In genomic region chr5:80246995-80247729, GRCh38 we compare ENCODE assay signal across 8 cellular contexts. TPM values are rescaled to one million over a fixed set of nuclear protein-coding genes. Genes with fewer than 3 reads are reported as not detected.
A peak's percentile ranks its signal among the peaks of the same experiment; 100 is the strongest.
DNase-seq lines count a peak whose midpoint lies in the region; ATAC-seq, FAIRE-seq and TF ChIP-seq lines count a peak whose summit lies in the region.

No MANE protein-coding gene starts in this region.

- no peaks in the 10 kb centered on the region for H3K27me3 ChIP-seq in GM12878 (replicated peaks in 1 of 2; ENCODE audit: control insufficient read depth in 2 of 2, insufficient read depth in 2 of 2, low read length in 1 of 2)

- RAD21 ChIA-PET in GM12878 (lab: Charles Lee; ENCODE audit: unreplicated experiment), result interaction anchor here (0.6 to 4.8 kb wide), 17 partner anchors 8 to 1590 kb away, joined by 3 to 48 read pairs (median 4); partner anchors contain the start of gene SERINC5

- no peak for FAIRE-seq in GM12878 (lab: Jason Lieb, UNC)

- 31% methylated on average over 6 of the region's 6 CpGs for WGBS in GM12878 (ENCODE audit: insufficient coverage, insufficient replicate concordance, low lambda C conversion rate, missing lambda C conversion rate)

- TF ChIP-seq CTCF in C4-2B (conservative IDR thresholded peaks at IDR 0.05), result no peak
- no peak for TF ChIP-seq CTCF in GM12878 (IDR thresholded peaks at IDR 0.05 in 2 of 3, conservative IDR thresholded peaks at IDR 0.05 in 1 of 3; ENCODE audit: control insufficient read depth in 2 of 3, extremely low read depth in 1 of 3, insufficient read depth in 1 of 3, low read depth in 3 of 3, low read length in 3 of 3)

- peak overlapping the region; percentile 97 for H3K27ac ChIP-seq in C4-2B
- peak overlapping the region; percentile 93 for H3K27ac ChIP-seq in SK-N-MC
- peak overlapping the region; percentile 42 for H3K27ac ChIP-seq in GM12878 (ENCODE audit: control insufficient read depth, insufficient read depth)

- no peak for DNase-seq in SK-N-MC (ENCODE audit: low read depth, low spot score)
- DNase-seq in GM12878 (ENCODE audit: low read depth, low spot score), result peak; percentile 44
- DNase-seq in iPS-NIHi7 (ENCODE audit: extremely low spot score), result peak; percentile 72
- peak; percentile 52 for DNase-seq in stimulated activated CD8-positive, alpha-beta memory T cell treated with anti-CD3 and anti-CD28 coated beads, Interleukin-4, amount 100 ng/mL, for 48 hours
- no peak for DNase-seq in NCI-H1694 treated with DMSO at 0.1 percent for 48 hours (lab: John Stamatoyannopoulos, UW)

- H3K36me3 ChIP-seq in SK-N-MC (ENCODE audit: insufficient read depth, low read length) (no peaks in the 10 kb centered on the region), GM12878 (ENCODE audit: control insufficient read depth in 2 of 2, insufficient read depth in 2 of 2, low read length in 1 of 2) (no peaks in the 10 kb centered on the region)

- POLR2A ChIA-PET in GM12878 (lab: Charles Lee), result interaction anchor here (0.5 to 7.1 kb wide), 7 partner anchors 9 to 383 kb away, joined by 3 to 93 read pairs (median 8); partner anchors contain the start of gene SERINC5

- peaks cover 9% of the 10 kb centered on the region; the same call in 1 of the 2 replicates for H3K9me3 ChIP-seq in SK-N-MC (ENCODE audit: low read depth, low read length)
- peaks cover 12% of the 10 kb centered on the region for H3K9me3 ChIP-seq in GM12878 (replicated peaks; ENCODE audit: control insufficient read depth, insufficient read depth, low read length)

- H3K4me3 ChIP-seq in SK-N-MC, result peak overlapping the region; percentile 57
- H3K4me3 ChIP-seq in GM12878, result peak overlapping the region; percentile 14; the same call in 1 of the 2 replicates

- H2AFZ ChIP-seq in GM12878 (ENCODE audit: control insufficient read depth, low read depth, low read length), result peak overlapping the region; percentile 63

- intact Hi-C loops in GM12878 (cut with micrococcal nuclease; ENCODE audit: unreplicated experiment), result no loop called here

- H3K4me1 ChIP-seq in GM12878 (ENCODE audit: control insufficient read depth, insufficient read depth, low read length), result peaks cover 26% of the 10 kb centered on the region

- no peak for TF ChIP-seq RAD21 in GM12878 (IDR thresholded peaks at IDR 0.05; ENCODE audit: insufficient read depth, low read depth, low read length)

- in situ Hi-C loops in GM12878 (cut with MboI), result no loop called here

- no peak for TF ChIP-seq POLR2A in GM12878 (IDR thresholded peaks at IDR 0.05; ENCODE audit: low read depth, low read length)

- H3K9ac ChIP-seq in SK-N-MC (ENCODE audit: insufficient read length) (peak overlapping the region; percentile 43), GM12878 (ENCODE audit: control insufficient read depth, insufficient read depth, low read length) (no peak overlapping the region)

- H3K79me2 ChIP-seq in GM12878 (ENCODE audit: control insufficient read depth, insufficient read depth, low read length), result no peaks in the 10 kb centered on the region; the same call in none of the 2 replicates

- peak overlapping the region; percentile 12 for H3K4me2 ChIP-seq in GM12878 (ENCODE audit: control insufficient read depth, insufficient read depth)

- H4K20me1 ChIP-seq in GM12878 (ENCODE audit: control insufficient read depth, insufficient read depth), result no peaks in the 10 kb centered on the region

- no peak for TF ChIP-seq EP300 in GM12878 (IDR thresholded peaks at IDR 0.05; ENCODE audit: borderline replicate concordance in 1 of 2, control insufficient read depth in 1 of 2, low read depth in 2 of 2, low read length in 2 of 2)

- ATAC-seq in GM19467 (IDR thresholded peaks at IDR 0.05; ENCODE audit: unreplicated experiment) (peak; percentile 72), HG03565 (IDR thresholded peaks at IDR 0.05; ENCODE audit: unreplicated experiment) (peak; percentile 70), GM12878 (peak; percentile 95)

- CTCF ChIA-PET in GM12878 (lab: Yijun Ruan, JAX), result interaction anchor here (0.7 to 2.1 kb wide), 5 partner anchors 8 to 121 kb away, joined by 3 to 11 read pairs (median 5); partner anchors contain the start of gene SERINC5

- SMC1A ChIA-PET in GM12878 (lab: Charles Lee; ENCODE audit: uncharacterized antibody, unreplicated experiment), result interaction anchor here (0.6 to 6.2 kb wide), 15 partner anchors 9 to 156 kb away, joined by 3 to 70 read pairs (median 6); partner anchors contain the start of gene SERINC5

- BruUV-seq in GM12878 (replicated peaks; lab: Mats Ljungman, UMichigan), result no TSS peak

TF ChIP-seq in GM12878, 131 proteins besides CTCF, POLR2A, EP300 and RAD21 (continues in another document):
- TF ChIP-seq IKZF1 (conservative IDR thresholded peaks at IDR 0.05) (peak; percentile 43; the same call in 1 of the 2 replicates), IKZF2 (IDR thresholded peaks at IDR 0.05) (peak; percentile 47 to 49; a peak in 2 of 4 replicates), NFXL1 (IDR thresholded peaks at IDR 0.05; ENCODE audit: borderline replicate concordance) (no peak), SRF (IDR thresholded peaks at IDR 0.05; ENCODE audit: low read depth in 2 of 2, low read length in 2 of 2) (no peak), DPF2 (IDR thresholded peaks at IDR 0.05) (peak; percentile 24; the same call in 1 of the 2 replicates), JUNB (IDR thresholded peaks at IDR 0.05) (peak; percentile 19; the same call in 1 of the 2 replicates), NKRF (conservative IDR thresholded peaks at IDR 0.05) (0 out of 2 replicates have a peak, but pooled peaks have one; percentile 29), MTA2 (IDR thresholded peaks at IDR 0.05; ENCODE audit: low read depth) (peak; percentile 67), CREM (IDR thresholded peaks at IDR 0.05; ENCODE audit: low read depth) (no peak), RB1 (IDR thresholded peaks at IDR 0.05; ENCODE audit: borderline replicate concordance) (0 out of 2 replicates have a peak, but pooled peaks have one; percentile 12), JUND (IDR thresholded peaks at IDR 0.05; ENCODE audit: low read depth, low read length) (no peak), BACH1 (IDR thresholded peaks at IDR 0.05; ENCODE audit: borderline replicate concordance) (no peak), YY1 (IDR thresholded peaks at IDR 0.05; ENCODE audit: low read depth, low read length) (peak; percentile 65), E2F8 (IDR thresholded peaks at IDR 0.05; ENCODE audit: low read depth, partially characterized antibody) (no peak)

RNA-seq across cellular contexts. Expression of gene SERINC5, which starts 8.7 kb away (rescaled TPM):
- total RNA-seq in GM12878 (2013; cell fraction: nucleolus; rRNA removed), result 48.7 and 52.4 TPM in 2 replicates
- total RNA-seq in GM12878 (2014; rRNA removed) (2.0 and 2.2 TPM in 2 replicates), GM12878 (2014; rRNA removed; fragmentation: Illumina TruSeq; extraction: Trizol) (3.5 and 4.2 TPM in 2 replicates), GM12878 (2021) (7.0 and 7.1 TPM in 2 replicates)
- 0.94 TPM for polyA plus RNA-seq in GM12878 (2011; ENCODE audit: low read depth)
- polyA plus RNA-seq in GM12878 (2011; rRNA removed) (3.3 and 3.4 TPM in 2 replicates), GM12878 (2014; fragmentation: Illumina TruSeq; extraction: Trizol) (3.5 and 4.1 TPM in 2 replicates), GM12878 (2014; fragmentation: Nextera tagmentation; extraction: Ambion mirVana) (1 to 10 TPM in 1 of 2 experiments, under 1 TPM in 1; 0.66 to 1.9 TPM), GM12878 (2014; rRNA removed) (3.1 and 3.6 TPM in 2 replicates), GM12878 (2016; fragmentation: Nextera tagmentation; extraction: Ambion mirVana) (1 to 10 TPM; 1.0 to 2.2 TPM)
- polyA plus RNA-seq in GM12878 (2011; cell fraction: cytosol; rRNA removed), result 2.1 and 2.9 TPM in 2 replicates
- 3.1 and 3.4 TPM in 2 replicates for polyA plus RNA-seq in GM12878 (2011; cell fraction: nucleus; rRNA removed)
- polyA plus RNA-seq in GM12878 (2012), result 1.9 and 2.7 TPM in 2 replicates
- polyA minus RNA-seq in GM12878 (2011; rRNA and poly(A)+ RNA removed), result 4.2 and 4.4 TPM in 2 replicates
- 1.1 and 1.6 TPM in 2 replicates for polyA minus RNA-seq in GM12878 (2011; cell fraction: cytosol; rRNA and poly(A)+ RNA removed)
- 4.2 and 4.8 TPM in 2 replicates for polyA minus RNA-seq in GM12878 (2011; cell fraction: nucleus; rRNA and poly(A)+ RNA removed)

Comparison
In these comparisons a context has a peak if more than half of its experiments do, and no peak if none do; other contexts are left out.
1. H3K27ac ChIP-seq: peak in every context shown above with its lines; median percentile 97 in C4-2B; 93 in SK-N-MC; 42 in GM12878.
2. DNase-seq: peak in GM12878 (single experiment), iPS-NIHi7 (single experiment) and stimulated activated CD8-positive, alpha-beta memory T cell treated with anti-CD3 and anti-CD28 coated beads, Interleukin-4, amount 100 ng/mL, for 48 hours (single experiment); none in SK-N-MC (single experiment) and NCI-H1694 treated with DMSO at 0.1 percent for 48 hours (single experiment).
3. Peak in every context shown above with its lines, with median percentiles within 50 percentile points of each other: ATAC-seq.